13 cellular contexts compared by ENCODE assay signal in the genomic region with DNA sequence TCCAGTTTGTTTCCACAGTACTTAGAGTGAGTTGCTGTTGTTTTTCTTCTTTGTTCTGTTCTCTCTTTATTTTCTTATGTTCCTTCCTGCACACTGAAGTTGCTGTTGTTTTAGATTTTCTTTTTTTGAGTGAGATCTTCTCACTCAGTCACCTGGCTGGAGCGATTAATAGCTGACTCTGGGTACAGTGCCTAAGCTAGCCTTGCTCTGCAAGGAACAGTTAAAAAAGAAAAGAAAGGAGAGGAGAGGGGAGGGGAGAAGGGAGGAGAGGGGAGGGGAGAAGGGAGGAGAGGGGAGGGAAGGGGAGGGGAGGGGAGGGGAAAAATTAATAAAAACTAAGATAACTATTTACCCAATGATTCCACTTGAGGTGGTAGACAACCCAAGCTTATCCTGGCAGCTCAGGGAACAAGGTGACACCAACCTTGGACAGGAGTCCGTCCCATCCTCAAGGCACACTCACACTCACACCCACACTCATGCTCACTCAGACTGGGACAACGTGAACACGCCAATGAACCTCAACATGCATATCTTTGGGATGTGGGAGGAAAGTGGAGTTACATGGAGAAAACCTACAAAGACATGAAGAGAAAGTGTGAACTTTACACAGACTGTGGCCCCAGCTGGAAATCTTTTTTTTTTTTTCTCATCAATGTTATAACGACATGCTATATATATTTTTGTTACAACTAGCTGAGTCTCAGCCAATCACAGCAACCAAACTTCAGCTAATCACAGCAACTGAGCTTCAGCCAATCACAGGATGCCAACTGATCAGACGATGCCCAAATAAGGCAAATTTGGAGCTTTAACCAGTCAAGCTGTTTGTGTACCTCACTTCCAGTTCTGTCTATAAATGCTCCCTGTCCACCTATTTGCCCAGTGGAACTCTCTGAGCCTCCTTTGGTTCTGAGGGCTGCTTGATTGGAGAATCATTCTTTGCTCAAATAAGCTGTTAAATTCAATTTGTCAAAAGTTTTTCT.
"Had no signal": no experiment of that assay in that cellular context is flagged by ENCODE, and none has a peak within 500 bp of the region (broad histone marks: within the 10 kb centered on the region; RNA-seq: fewer than 3 reads in every experiment).

No MANE protein-coding gene starts in this region.

- H3K36me3 Mint-ChIP-seq: activated CD4-positive, alpha-beta memory T cell treated with anti-CD3 and anti-CD28 coated beads for 36 hours; naive thymus-derived CD8-positive, alpha-beta T cell had no signal

- H3K27me3 Mint-ChIP-seq: activated B cell treated with CpG ODN at 0.5 μM for 24 hours; activated CD4-positive, alpha-beta memory T cell treated with anti-CD3 and anti-CD28 coated beads for 36 hours; naive thymus-derived CD8-positive, alpha-beta T cell had no signal

- DNase-seq: activated B cell treated with CpG ODN at 0.5 μM for 24 hours; activated CD4-positive, alpha-beta memory T cell treated with anti-CD3 and anti-CD28 coated beads for 36 hours; activated CD4-positive, alpha-beta T cell treated with anti-CD3 and anti-CD28 coated beads for 4 hours; activated effector memory CD4-positive, alpha-beta T cell treated with anti-CD3 and anti-CD28 coated beads, Interleukin-2, amount 50 U/mL, for 16 hours; activated naive CD4-positive, alpha-beta T cell treated with anti-CD3 and anti-CD28 coated beads, Interleukin-2, amount 50 U/mL, for 16 hours; activated T-cell treated with anti-CD3 and anti-CD28 coated beads, Interleukin-2, amount 50 U/mL, for 48 hours; effector CD4-positive, alpha-beta T cell; left cardiac atrium; mesendoderm; naive thymus-derived CD8-positive, alpha-beta T cell; retina; stimulated activated CD8-positive, alpha-beta memory T cell treated with anti-CD3 and anti-CD28 coated beads, Interleukin-4, amount 100 ng/mL, for 48 hours; stimulated activated naive CD4-positive, alpha-beta T cell had no signal

- H3K9me3 Mint-ChIP-seq: activated B cell treated with CpG ODN at 0.5 μM for 24 hours; activated CD4-positive, alpha-beta memory T cell treated with anti-CD3 and anti-CD28 coated beads for 36 hours; naive thymus-derived CD8-positive, alpha-beta T cell had no signal

- H3K4me3 Mint-ChIP-seq: activated B cell treated with CpG ODN at 0.5 μM for 24 hours; activated CD4-positive, alpha-beta memory T cell treated with anti-CD3 and anti-CD28 coated beads for 36 hours; naive thymus-derived CD8-positive, alpha-beta T cell had no signal

- H3K27ac Mint-ChIP-seq: activated B cell treated with CpG ODN at 0.5 μM for 24 hours; activated CD4-positive, alpha-beta memory T cell treated with anti-CD3 and anti-CD28 coated beads for 36 hours had no signal
